Comparison of ENCODE assay signal across 1 cellular context in the genomic region with DNA sequence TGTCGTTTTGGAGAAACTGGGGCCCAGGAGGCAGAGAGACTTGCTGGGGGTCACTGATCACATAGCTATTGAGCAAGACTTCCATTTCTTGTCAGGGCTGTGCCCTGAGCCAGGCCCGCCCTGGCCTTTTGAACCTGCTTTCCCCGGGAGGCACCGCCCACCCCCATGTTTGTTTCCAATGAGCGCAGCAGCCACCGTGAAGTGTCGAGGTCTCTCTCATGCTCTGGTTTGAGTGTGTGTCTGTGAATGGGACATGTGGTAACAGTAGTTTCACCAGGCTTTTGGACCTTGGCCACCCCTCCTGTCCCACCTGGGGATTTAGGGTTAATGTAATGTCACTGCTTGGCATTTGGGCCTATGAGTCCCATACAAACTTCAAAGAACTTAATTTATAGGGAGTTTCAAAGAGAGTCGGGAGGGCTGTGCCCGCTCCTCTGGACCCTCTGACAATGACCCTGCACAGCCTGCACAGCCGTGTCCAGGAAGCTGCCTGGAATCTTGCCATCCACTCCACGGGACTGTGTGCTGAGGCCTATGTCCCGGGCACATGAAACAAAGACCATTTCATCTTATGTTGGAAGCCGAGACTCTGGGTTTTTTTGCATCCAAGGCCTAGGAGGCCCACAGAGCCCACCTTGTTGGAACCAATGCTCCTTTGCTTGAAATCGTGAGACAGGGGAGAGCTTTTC.
TF ChIP-seq lines count a peak whose summit lies in the region.

No MANE protein-coding gene starts in this region.

TF ChIP-seq in K562, 482 proteins besides CTCF, POLR2A, EP300 and RAD21 (continued from another document and continues in another):
- TF ChIP-seq PKNOX1 (IDR thresholded peaks at IDR 0.05) (0 out of 2 replicates have a peak, but pooled peaks have one; percentile 4), ZC3H11A (IDR thresholded peaks at IDR 0.05; ENCODE audit: low read depth, low read length) (no peak), CHD4 (IDR thresholded peaks at IDR 0.05; ENCODE audit: insufficient read depth, insufficient replicate concordance, low read depth, low read length, poor library complexity, severe bottlenecking) (no peak), ZNF232 (CRISPR knock-in tag; IDR thresholded peaks at IDR 0.05) (no peak), SIN3A (IDR thresholded peaks at IDR 0.05; ENCODE audit: borderline replicate concordance in 2 of 2, control insufficient read depth in 1 of 2, low read depth in 2 of 2, low read length in 2 of 2) (no peak), PHF20 (IDR thresholded peaks at IDR 0.05; ENCODE audit: partially characterized antibody) (no peak), E2F6 (IDR thresholded peaks at IDR 0.05; ENCODE audit: borderline replicate concordance in 1 of 2, extremely low read depth in 1 of 2, insufficient read depth in 1 of 2, insufficient read length in 1 of 2, low read depth in 1 of 2, low read length in 1 of 2, poor library complexity in 1 of 2, severe bottlenecking in 1 of 2) (peak; percentile 16 to 69), MTA3 (IDR thresholded peaks at IDR 0.05; ENCODE audit: borderline replicate concordance) (no peak), HMGN3 (IDR thresholded peaks at IDR 0.05; ENCODE audit: borderline replicate concordance, extremely low read depth, insufficient read length, low read depth, low read length) (no peak), TOE1 (IDR thresholded peaks at IDR 0.05; ENCODE audit: borderline replicate concordance) (no peak), TOE1 (CRISPR knock-in tag; IDR thresholded peaks at IDR 0.05; ENCODE audit: borderline replicate concordance, low read depth) (no peak), ZNF444 (CRISPR knock-in tag; IDR thresholded peaks at IDR 0.05) (no peak), SRSF3 (IDR thresholded peaks at IDR 0.05; ENCODE audit: insufficient read depth, low read length) (no peak), CAMTA2 (CRISPR knock-in tag; conservative IDR thresholded peaks at IDR 0.05) (no peak), GATAD2A (IDR thresholded peaks at IDR 0.05) (0 out of 2 replicates have a peak, but pooled peaks have one; percentile 25), ZFP1 (CRISPR knock-in tag; IDR thresholded peaks at IDR 0.05) (no peak), MYC (IDR thresholded peaks at IDR 0.05; ENCODE audit: low read depth, low read length) (no peak), MYC (CRISPR knock-in tag; IDR thresholded peaks at IDR 0.05; ENCODE audit: borderline replicate concordance, low read depth) (0 out of 2 replicates have a peak, but pooled peaks have one; percentile 45), CBX8 (IDR thresholded peaks at IDR 0.05; ENCODE audit: borderline replicate concordance, extremely low read depth, low read depth, low read length, poor library complexity, severe bottlenecking) (no peak), ZNF197 (CRISPR knock-in tag; IDR thresholded peaks at IDR 0.05; ENCODE audit: low read depth) (peak; percentile 6; the same call in 1 of the 2 replicates), CREBBP (IDR thresholded peaks at IDR 0.05; ENCODE audit: low read depth, low read length) (no peak), KDM4B (IDR thresholded peaks at IDR 0.05; ENCODE audit: borderline replicate concordance in 2 of 2, low read depth in 1 of 2) (no peak), SIN3B (IDR thresholded peaks at IDR 0.05; ENCODE audit: low read depth) (no peak), PURB (CRISPR knock-in tag; IDR thresholded peaks at IDR 0.05; ENCODE audit: low read depth) (no peak), RBM39 (optimal IDR thresholded peaks at IDR 0.05; ENCODE audit: low read depth, low read length) (no peak), FIP1L1 (IDR thresholded peaks at IDR 0.05; ENCODE audit: low read depth, low read length, poor library complexity, severe bottlenecking) (no peak), CSDE1 (IDR thresholded peaks at IDR 0.05) (no peak), PTRF (tag; IDR thresholded peaks at IDR 0.05) (no peak; the same call in 1 of the 2 replicates), ZNF12 (CRISPR knock-in tag; IDR thresholded peaks at IDR 0.05) (no peak), HINFP (tag; conservative IDR thresholded peaks at IDR 0.05; ENCODE audit: low read depth) (no peak), EGR1 (conservative IDR thresholded peaks at IDR 0.05) (0 out of 2 replicates have a peak, but pooled peaks have one; percentile 13), MAFF (IDR thresholded peaks at IDR 0.05; ENCODE audit: low read length) (no peak), FOXM1 (IDR thresholded peaks at IDR 0.05; ENCODE audit: low read depth) (no peak), FOXM1 (CRISPR knock-in tag; IDR thresholded peaks at IDR 0.05; ENCODE audit: low read depth) (no peak), ASH1L (IDR thresholded peaks at IDR 0.05; ENCODE audit: borderline replicate concordance, low read depth, partially characterized antibody) (no peak), LEF1 (IDR thresholded peaks at IDR 0.05) (peak; percentile 15; the same call in 1 of the 2 replicates), TAF1 (IDR thresholded peaks at IDR 0.05; ENCODE audit: control insufficient read depth, extremely low read depth, insufficient read depth, low read length, severe bottlenecking) (no peak), GABPA (tag; conservative IDR thresholded peaks at IDR 0.05; ENCODE audit: low read depth) (0 out of 2 replicates have a peak, but pooled peaks have one; percentile 7), MTA1 (IDR thresholded peaks at IDR 0.05; ENCODE audit: borderline replicate concordance) (no peak), MAZ (CRISPR knock-in tag; conservative IDR thresholded peaks at IDR 0.05 in 1 of 2, IDR thresholded peaks at IDR 0.05 in 1 of 2) (no peak), MCM7 (IDR thresholded peaks at IDR 0.05) (no peak), VEZF1 (CRISPR knock-in tag; IDR thresholded peaks at IDR 0.05) (no peak), NELFE (IDR thresholded peaks at IDR 0.05; ENCODE audit: insufficient read depth, insufficient read length) (no peak), E2F1 (CRISPR knock-in tag; IDR thresholded peaks at IDR 0.05) (no peak), CBX3 (IDR thresholded peaks at IDR 0.05; ENCODE audit: borderline replicate concordance in 1 of 2, low read length in 2 of 2) (no peak), NCOA1 (IDR thresholded peaks at IDR 0.05; ENCODE audit: low read depth) (no peak), POLR3G (IDR thresholded peaks at IDR 0.05; ENCODE audit: extremely low read depth, insufficient read length, insufficient replicate concordance) (no peak), TSC22D4 (tag; IDR thresholded peaks at IDR 0.05) (no peak), CHCHD3 (CRISPR knock-in tag; IDR thresholded peaks at IDR 0.05) (no peak), GTF2A2 (tag; IDR thresholded peaks at IDR 0.05) (no peak), ZFP91 (CRISPR knock-in tag; IDR thresholded peaks at IDR 0.05) (no peak)
- TF ChIP-seq, protein P1, sequence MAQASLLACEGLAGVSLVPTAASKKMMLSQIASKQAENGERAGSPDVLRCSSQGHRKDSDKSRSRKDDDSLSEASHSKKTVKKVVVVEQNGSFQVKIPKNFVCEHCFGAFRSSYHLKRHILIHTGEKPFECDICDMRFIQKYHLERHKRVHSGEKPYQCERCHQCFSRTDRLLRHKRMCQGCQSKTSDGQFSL (CRISPR knock-in tag; IDR thresholded peaks at IDR 0.05): no peak
- TF ChIP-seq, protein P1 (tag; IDR thresholded peaks at IDR 0.05): peak in 1 of 2 experiments; percentile 47; a peak in 1 of 4 replicates
- TF ChIP-seq, protein P2, sequence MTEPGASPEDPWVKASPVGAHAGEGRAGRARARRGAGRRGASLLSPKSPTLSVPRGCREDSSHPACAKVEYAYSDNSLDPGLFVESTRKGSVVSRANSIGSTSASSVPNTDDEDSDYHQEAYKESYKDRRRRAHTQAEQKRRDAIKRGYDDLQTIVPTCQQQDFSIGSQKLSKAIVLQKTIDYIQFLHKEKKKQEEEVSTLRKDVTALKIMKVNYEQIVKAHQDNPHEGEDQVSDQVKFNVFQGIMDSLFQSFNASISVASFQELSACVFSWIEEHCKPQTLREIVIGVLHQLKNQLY (CRISPR knock-in tag; conservative IDR thresholded peaks at IDR 0.05): no peak
- TF ChIP-seq, protein P3, sequence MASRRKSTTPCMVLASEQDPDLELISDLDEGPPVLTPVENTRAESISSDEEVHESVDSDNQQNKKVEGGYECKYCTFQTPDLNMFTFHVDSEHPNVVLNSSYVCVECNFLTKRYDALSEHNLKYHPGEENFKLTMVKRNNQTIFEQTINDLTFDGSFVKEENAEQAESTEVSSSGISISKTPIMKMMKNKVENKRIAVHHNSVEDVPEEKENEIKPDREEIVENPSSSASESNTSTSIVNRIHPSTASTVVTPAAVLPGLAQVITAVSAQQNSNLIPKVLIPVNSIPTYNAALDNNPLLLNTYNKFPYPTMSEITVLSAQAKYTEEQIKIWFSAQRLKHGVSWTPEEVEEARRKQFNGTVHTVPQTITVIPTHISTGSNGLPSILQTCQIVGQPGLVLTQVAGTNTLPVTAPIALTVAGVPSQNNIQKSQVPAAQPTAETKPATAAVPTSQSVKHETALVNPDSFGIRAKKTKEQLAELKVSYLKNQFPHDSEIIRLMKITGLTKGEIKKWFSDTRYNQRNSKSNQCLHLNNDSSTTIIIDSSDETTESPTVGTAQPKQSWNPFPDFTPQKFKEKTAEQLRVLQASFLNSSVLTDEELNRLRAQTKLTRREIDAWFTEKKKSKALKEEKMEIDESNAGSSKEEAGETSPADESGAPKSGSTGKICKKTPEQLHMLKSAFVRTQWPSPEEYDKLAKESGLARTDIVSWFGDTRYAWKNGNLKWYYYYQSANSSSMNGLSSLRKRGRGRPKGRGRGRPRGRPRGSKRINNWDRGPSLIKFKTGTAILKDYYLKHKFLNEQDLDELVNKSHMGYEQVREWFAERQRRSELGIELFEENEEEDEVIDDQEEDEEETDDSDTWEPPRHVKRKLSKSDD (conservative IDR thresholded peaks at IDR 0.05; ENCODE audit: low read length): no peak
